In the genomic region with DNA sequence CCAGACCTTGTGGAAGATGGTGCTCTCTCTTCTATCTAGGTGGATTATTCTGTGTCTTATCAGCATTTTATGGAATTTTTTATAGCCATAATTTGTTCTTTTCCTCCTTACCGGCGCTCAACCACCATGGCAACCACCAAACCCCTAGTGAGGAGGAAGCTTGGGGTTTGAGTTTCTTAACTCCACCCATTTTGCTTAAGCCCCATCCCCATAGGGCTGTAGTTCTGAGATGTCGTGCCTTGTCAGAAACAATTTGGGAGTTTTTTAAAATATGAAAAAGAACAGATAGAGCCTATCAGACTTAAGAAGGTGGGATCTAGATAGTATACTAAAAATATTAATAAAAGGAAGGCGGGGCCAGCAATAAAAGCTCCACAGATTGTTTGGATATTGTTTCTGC, we compare ENCODE assay signal across 6 cellular contexts. TPM values are rescaled to one million over a fixed set of nuclear protein-coding genes. Genes with fewer than 3 reads are reported as not detected.
DNase-seq lines count a peak whose midpoint lies in the region; ATAC-seq and TF ChIP-seq lines count a peak whose summit lies in the region.

No MANE protein-coding gene starts in this region.

- no peak overlapping the region for H2AK5ac ChIP-seq in H9 (ENCODE audit: insufficient read length, low read length)

- H3K27me3 Mint-ChIP-seq in H9 (ENCODE audit: low read depth): peaks cover 4% of the 10 kb centered on the region; the same call in 1 of the 2 replicates

- no peak overlapping the region for H3K23ac ChIP-seq in H9 (ENCODE audit: insufficient read length, low read depth, low read length)

- H3K4me3 Mint-ChIP-seq in H9: peak overlapping the region; percentile 96

- H2BK120ac ChIP-seq in H9 (ENCODE audit: low read depth, low read length, poor library complexity, severe bottlenecking): no peak overlapping the region

- H3T11ph ChIP-seq in H9 (ENCODE audit: low read length): no peak overlapping the region

- no peak overlapping the region for H3K14ac ChIP-seq in H9 (ENCODE audit: insufficient read depth, low read length)

- H3K56ac ChIP-seq in H9 (ENCODE audit: insufficient read length, low read depth, low read length): no peak overlapping the region

- TF ChIP-seq EP300 in tibial nerve (IDR thresholded peaks at IDR 0.05): no peak

- no peak for ATAC-seq in GM21576 (IDR thresholded peaks at IDR 0.05; ENCODE audit: unreplicated experiment)

- H3K4me1 ChIP-seq in H9 (ENCODE audit: insufficient read depth, low read length) (no peaks in the 10 kb centered on the region), tibial nerve (peaks cover 6 to 46% (median 35%) of the 10 kb centered on the region in 4 donors)

- peaks cover 84 to 90% (median 86%) of the 10 kb centered on the region in 3 experiments for H3K36me3 Mint-ChIP-seq in H9 (ENCODE audit: insufficient read depth in 1 of 3, low read depth in 3 of 3)

- H3K36me3 ChIP-seq in tibial nerve: peaks cover 4 to 55% (median 31%) of the 10 kb centered on the region in 3 donors

- POLR2A ChIA-PET in HEK293T (lab: Yijun Ruan, JAX): interaction anchor here (5.4 to 10.4 kb wide), 4 partner anchors 8 to 80 kb away, joined by 113 to 369 read pairs (median 187); partner anchors contain the start of genes HLA-DMA and HLA-DMB

- H3K9ac ChIP-seq in H9 (ENCODE audit: extremely low read depth, insufficient read length, low read length): peak overlapping the region; percentile 97

- H4K20me1 ChIP-seq in H9 (ENCODE audit: control insufficient read depth, insufficient read depth, insufficient read length): no peaks in the 10 kb centered on the region

- H3K18ac ChIP-seq in H9 (ENCODE audit: insufficient read length, low read depth, low read length): no peak overlapping the region

- H2BK20ac ChIP-seq in H9 (ENCODE audit: low read depth, low read length, poor library complexity, severe bottlenecking): no peak overlapping the region

- H3K9me3 ChIP-seq in H9 (ENCODE audit: control insufficient read depth, low read depth, low read length): no peaks in the 10 kb centered on the region
- H3K9me3 ChIP-seq in tibial nerve: no peaks in the 10 kb centered on the region

- no peak overlapping the region for H4K8ac ChIP-seq in H9 (replicated peaks; ENCODE audit: insufficient read length, low read depth, low read length)

- TF ChIP-seq CTCF in H9 (conservative IDR thresholded peaks at IDR 0.05): no peak
- TF ChIP-seq CTCF in tibial nerve (IDR thresholded peaks at IDR 0.05): no peak

- CTCF ChIA-PET in HEK293T (lab: Yijun Ruan, JAX): interaction anchor here (2.2 kb wide), 1 partner anchor 11 kb away, joined by 19 read pairs; no protein-coding TSS in a partner anchor

- peaks cover 7 to 11% of the 10 kb centered on the region in 2 experiments for H3K9me3 Mint-ChIP-seq in H9

- H3K27me3 ChIP-seq in H9 (ENCODE audit: insufficient read depth, low read length): no peaks in the 10 kb centered on the region
- no peaks in the 10 kb centered on the region for H3K27me3 ChIP-seq in tibial nerve

- H3K79me2 ChIP-seq in H9 (ENCODE audit: insufficient read depth, low read length): peaks cover 42% of the 10 kb centered on the region

- TF ChIP-seq POLR2A in tibial nerve (IDR thresholded peaks at IDR 0.05): no peak

- no peak overlapping the region for H3K27ac ChIP-seq in H9 (ENCODE audit: insufficient read length, low read depth, low read length)
- H3K27ac ChIP-seq in tibial nerve: peak overlapping the region; percentile 62 to 100 (median 90)

- H3K4me1 Mint-ChIP-seq in H9: peaks cover 23 to 45% of the 10 kb centered on the region in 2 experiments

- peak overlapping the region; percentile 87 for H3K4me2 ChIP-seq in H9 (ENCODE audit: insufficient read depth, insufficient read length, low read length)

- no peak overlapping the region for H2BK15ac ChIP-seq in H9 (ENCODE audit: low read depth, low read length)

- no peak overlapping the region for H4K5ac ChIP-seq in H9 (ENCODE audit: insufficient read length, low read depth, low read length)

- DNase-seq in H9: no peak
- DNase-seq in SKM-1 (lab: John Stamatoyannopoulos, UW; ENCODE audit: unreplicated experiment): peak; percentile 53
- DNase-seq in glomerular visceral epithelial cell (ENCODE audit: extremely low spot score): peak; percentile 59
- DNase-seq in tibial nerve (ENCODE audit: low spot score in 2 of 2): no peak
- no peak for DNase-seq in HEK293T (ENCODE audit: extremely low spot score)

- H2BK12ac ChIP-seq in H9 (ENCODE audit: insufficient read length, low read depth, low read length): no peak overlapping the region

- no peak overlapping the region for H4K91ac ChIP-seq in H9 (ENCODE audit: insufficient read length, low read depth, low read length)

- peak overlapping the region in 2 of 3 experiments; percentile 73 to 94; a peak in 4 of 7 replicates for H3K27ac Mint-ChIP-seq in H9

- H3K79me1 ChIP-seq in H9 (ENCODE audit: insufficient read depth, low read depth, low read length, poor library complexity, severe bottlenecking): peaks cover 20% of the 10 kb centered on the region

- H3K4me3 ChIP-seq in tibial nerve: peak overlapping the region; percentile 48 to 75 (median 64)

- no peak overlapping the region for H2AFZ ChIP-seq in H9 (ENCODE audit: low read length)

- H3K4ac ChIP-seq in H9 (ENCODE audit: low read depth, low read length): no peak overlapping the region

- WGBS in H9 (ENCODE audit: extremely low coverage, insufficient read length, low lambda C conversion rate): no CpG with 5 or more reads among the region's 4 CpGs
- WGBS in tibial nerve, 2 donors: 0 to 2% methylated on average over 4 of the region's 4 CpGs

- no peak overlapping the region for H2BK5ac ChIP-seq in H9 (ENCODE audit: insufficient read length, low read length)

- peaks cover 23% of the 10 kb centered on the region for H3K23me2 ChIP-seq in H9 (ENCODE audit: insufficient read length, low read depth, low read length, poor library complexity, severe bottlenecking)

TF ChIP-seq in HEK293T, 16 proteins besides CTCF, POLR2A, EP300 and RAD21:
- TF ChIP-seq FOXM1 (IDR thresholded peaks at IDR 0.05; ENCODE audit: borderline replicate concordance) (no peak), PKNOX1 (IDR thresholded peaks at IDR 0.05) (no peak), SP1 (IDR thresholded peaks at IDR 0.05) (no peak), FOXK2 (IDR thresholded peaks at IDR 0.05) (no peak), L3MBTL2 (conservative IDR thresholded peaks at IDR 0.05) (no peak), TARDBP (IDR thresholded peaks at IDR 0.05) (no peak), NFRKB (IDR thresholded peaks at IDR 0.05) (no peak), FOXA1 (IDR thresholded peaks at IDR 0.05) (no peak), SUZ12 (IDR thresholded peaks at IDR 0.05) (no peak), BHLHE40 (IDR thresholded peaks at IDR 0.05; ENCODE audit: borderline replicate concordance) (no peak), ARNT (IDR thresholded peaks at IDR 0.05) (no peak), LEF1 (IDR thresholded peaks at IDR 0.05; ENCODE audit: borderline replicate concordance) (no peak), ELF4 (IDR thresholded peaks at IDR 0.05) (no peak), CTBP1 (IDR thresholded peaks at IDR 0.05; ENCODE audit: borderline replicate concordance) (no peak)

RNA-seq across cellular contexts. Expression of gene BRD2, which starts 5.5 kb away (rescaled TPM):
- total RNA-seq in H9 (2021) (244 and 252 TPM in 2 replicates), tibial nerve (100 to 1,000 TPM; 130 to 150 (median 136) TPM)

RNA-seq across cellular contexts. Expression of gene HLA-DMA, which starts 21.0 kb away (rescaled TPM):
- 6.6 and 7.5 TPM in 2 replicates for total RNA-seq in H9 (2021)
- total RNA-seq in tibial nerve: 10 to 100 TPM; 28.8 to 85.2 (median 34.9) TPM

RNA-seq across cellular contexts. Expression of gene HLA-DMB, which starts 33.1 kb away (rescaled TPM):
- total RNA-seq in H9 (2021): 1.5 and 1.7 TPM in 2 replicates
- 10 to 100 TPM; 15.7 to 85.0 (median 25.5) TPM for total RNA-seq in tibial nerve

RNA-seq across cellular contexts. Expression of gene HLA-DOA, which starts 35.5 kb away (rescaled TPM):
- total RNA-seq in H9 (2021) (15.3 and 15.6 TPM in 2 replicates), tibial nerve (10 to 100 TPM in 1 of 4 donors, 1 to 10 TPM in 3; 3.0 to 17.7 (median 8.4) TPM)

Comparison
In these comparisons a context has a peak if more than half of its experiments do, and no peak if none do; other contexts are left out.
1. DNase-seq: peak in SKM-1 (single experiment) and glomerular visceral epithelial cell (single experiment); none in H9 (single experiment), tibial nerve (0 of 2) and HEK293T (single experiment).